23 cellular contexts compared by ENCODE assay signal in genomic region chr14:101223561-101224162, GRCh38.
DNase-seq lines count a peak whose midpoint lies in the region; ATAC-seq, FAIRE-seq and TF ChIP-seq lines count a peak whose summit lies in the region.
"Had no signal": no experiment of that assay in that cellular context is flagged by ENCODE, and none has a peak within 500 bp of the region (broad histone marks: within the 10 kb centered on the region; RNA-seq: fewer than 3 reads in every experiment).

No MANE protein-coding gene starts in this region.

- FAIRE-seq in small intestine (lab: Jason Lieb, UNC), result no peak
- FAIRE-seq: GM18507, HTR-8/SVneo had no signal

- WGBS in small intestine, 3 donors, result 81 to 87% (median 83%) methylated on average over 10 of the region's 10 CpGs

- H3K4me3 Mint-ChIP-seq in GM23338, result no peak overlapping the region
- no peak overlapping the region for H3K4me3 Mint-ChIP-seq in WTC11
- H3K4me3 Mint-ChIP-seq: activated T-cell treated with anti-CD3 and anti-CD28 coated beads, Interleukin-2, amount 50 U/mL, for 72 hours had no signal

- peak overlapping the region; percentile 29; the same call in 1 of the 2 replicates for H2AFZ ChIP-seq in GM23338

- H3K36me3 ChIP-seq in GM23338 (ENCODE audit: insufficient read depth) (no peaks in the 10 kb centered on the region), small intestine (ENCODE audit: control insufficient read depth in 2 of 2, insufficient read depth in 2 of 2, low read length in 2 of 2) (no peaks in the 10 kb centered on the region)
- H3K36me3 ChIP-seq: spleen, tibial nerve had no signal

- ATAC-seq in GM23338 (no peak), WTC11 (no peak), left lobe of liver (no peak), sciatic nerve (no peak)
- ATAC-seq: activated T-cell treated with anti-CD3 and anti-CD28 coated beads, Interleukin-2, amount 50 U/mL, for 72 hours; body of pancreas; HCT116 had no signal

- H3K4me1 ChIP-seq in GM23338 (ENCODE audit: insufficient read depth) (peaks cover 14% of the 10 kb centered on the region), small intestine (ENCODE audit: control insufficient read depth in 2 of 2, insufficient read depth in 1 of 2, low read depth in 1 of 2, low read length in 1 of 2) (no peaks in the 10 kb centered on the region)
- H3K4me1 ChIP-seq: body of pancreas, Caco-2, spleen, tibial nerve had no signal

- TF ChIP-seq CTCF in GM23338 (conservative IDR thresholded peaks at IDR 0.05; ENCODE audit: low read depth in 2 of 2) (no peak), WTC11 (IDR thresholded peaks at IDR 0.05) (no peak)

- H3K4me1 Mint-ChIP-seq in GM23338 (peaks cover 23% of the 10 kb centered on the region), WTC11 (peaks cover 25% of the 10 kb centered on the region)

- intact Hi-C loops in sciatic nerve (cut with DNase I), result no loop called here

- CTCF ChIA-PET in WTC11 (lab: Charles Lee), result interaction anchor here (1.6 to 1.7 kb wide), 3 partner anchors 12 to 317 kb away, joined by 4 to 7 read pairs (median 5); no protein-coding TSS in a partner anchor

- H3K27me3 Mint-ChIP-seq in GM23338 (ENCODE audit: insufficient read depth, low read depth, poor library complexity) (peaks cover 13% of the 10 kb centered on the region), WTC11 (ENCODE audit: low read depth) (peaks cover 38% of the 10 kb centered on the region)

- H3K79me2 ChIP-seq in GM23338 (replicated peaks; ENCODE audit: insufficient read depth), result no peaks in the 10 kb centered on the region

- H3K27me3 ChIP-seq in GM23338 (ENCODE audit: insufficient read depth) (no peaks in the 10 kb centered on the region), small intestine (ENCODE audit: control insufficient read depth in 2 of 2, insufficient read depth in 2 of 2, low read length in 2 of 2) (no peaks in the 10 kb centered on the region)
- H3K27me3 ChIP-seq: body of pancreas, tibial nerve had no signal

- H3K27ac ChIP-seq in GM23338 (ENCODE audit: low read depth) (no peak overlapping the region), small intestine (ENCODE audit: low read depth in 1 of 2, low read length in 1 of 2) (no peak overlapping the region)
- H3K27ac ChIP-seq: body of pancreas, KMS-11, spleen, tibial nerve had no signal

- H3K9me2 ChIP-seq in GM23338 (ENCODE audit: insufficient read depth), result no peaks in the 10 kb centered on the region
- H3K9me2 ChIP-seq: SK-N-SH had no signal

- H3K27ac Mint-ChIP-seq in GM23338, result no peak overlapping the region
- no peak overlapping the region for H3K27ac Mint-ChIP-seq in WTC11
- H3K27ac Mint-ChIP-seq: activated T-cell treated with anti-CD3 and anti-CD28 coated beads, Interleukin-2, amount 50 U/mL, for 72 hours had no signal

- DNase-seq in GM23338 (ENCODE audit: low spot score) (no peak), WTC11 (ENCODE audit: low spot score) (no peak), left lobe of liver (ENCODE audit: low spot score) (peak; percentile 37), sciatic nerve (ENCODE audit: low spot score) (peak; percentile 33), NCI-H82 (lab: John Stamatoyannopoulos, UW) (no peak), small intestine (no peak)
- DNase-seq in stimulated activated naive CD4-positive, alpha-beta T cell treated with Interleukin-2 at 50 U/mL for 16 hours (lab: John Stamatoyannopoulos, UW), result no peak
- DNase-seq: activated CD4-positive, alpha-beta T cell treated with anti-CD3 and anti-CD28 coated beads for 4 hours; activated naive CD4-positive, alpha-beta T cell; activated T-cell treated with anti-CD3 and anti-CD28 coated beads, Interleukin-2, amount 50 U/mL, for 72 hours; kidney glomerular epithelial cell; occipital lobe; OCI-M1; SK-N-SH; spleen; T-helper 2 cell had no signal

- POLR2A ChIA-PET in WTC11 (lab: Charles Lee), result no interaction called here

- H3F3A ChIP-seq in GM23338 (replicated peaks; ENCODE audit: low read depth), result no peaks in the 10 kb centered on the region; the same call in 1 of the 2 replicates

- no peaks in the 10 kb centered on the region for H3K9me3 ChIP-seq in small intestine (ENCODE audit: control insufficient read depth, low read depth)
- H3K9me3 ChIP-seq: body of pancreas, Caco-2, SK-N-SH had no signal

- H3K4me3 ChIP-seq in GM23338 (no peak overlapping the region), small intestine (ENCODE audit: low read depth in 1 of 2, low read length in 2 of 2) (no peak overlapping the region)
- H3K4me3 ChIP-seq: body of pancreas, spleen, tibial nerve had no signal

- no peaks in the 10 kb centered on the region; the same call in 2 of the 3 replicates for H3K36me3 Mint-ChIP-seq in GM23338 (ENCODE audit: low read depth)
- no peaks in the 10 kb centered on the region for H3K36me3 Mint-ChIP-seq in WTC11

- H3K4me2 ChIP-seq in GM23338, result peak overlapping the region; percentile 44; the same call in 1 of the 2 replicates
- H3K4me2 ChIP-seq: KMS-11, SK-N-SH had no signal

- H3K9me3 Mint-ChIP-seq in GM23338 (peaks cover 3% of the 10 kb centered on the region; the same call in 1 of the 3 replicates), WTC11 (no peaks in the 10 kb centered on the region)

- no peaks in the 10 kb centered on the region for H4K20me1 ChIP-seq in GM23338 (replicated peaks; ENCODE audit: insufficient read depth)

TF ChIP-seq in GM23338, 12 proteins besides CTCF, POLR2A, EP300 and RAD21 (continues in another document):
- TF ChIP-seq CREB1 (CRISPR knock-in tag; IDR thresholded peaks at IDR 0.05; ENCODE audit: low read depth), result no peak
- TF ChIP-seq POLR2AphosphoS5 (IDR thresholded peaks at IDR 0.05; ENCODE audit: low read depth), result no peak
- TF ChIP-seq, protein P1, sequence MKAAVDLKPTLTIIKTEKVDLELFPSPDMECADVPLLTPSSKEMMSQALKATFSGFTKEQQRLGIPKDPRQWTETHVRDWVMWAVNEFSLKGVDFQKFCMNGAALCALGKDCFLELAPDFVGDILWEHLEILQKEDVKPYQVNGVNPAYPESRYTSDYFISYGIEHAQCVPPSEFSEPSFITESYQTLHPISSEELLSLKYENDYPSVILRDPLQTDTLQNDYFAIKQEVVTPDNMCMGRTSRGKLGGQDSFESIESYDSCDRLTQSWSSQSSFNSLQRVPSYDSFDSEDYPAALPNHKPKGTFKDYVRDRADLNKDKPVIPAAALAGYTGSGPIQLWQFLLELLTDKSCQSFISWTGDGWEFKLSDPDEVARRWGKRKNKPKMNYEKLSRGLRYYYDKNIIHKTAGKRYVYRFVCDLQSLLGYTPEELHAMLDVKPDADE (IDR thresholded peaks at IDR 0.05), result no peak
- TF ChIP-seq EZH2 (IDR thresholded peaks at IDR 0.05; ENCODE audit: low read depth, unreplicated experiment), result no peak

TF ChIP-seq in WTC11, 78 proteins besides CTCF, POLR2A, EP300 and RAD21:
- TF ChIP-seq GTF2I (CRISPR knock-in tag; conservative IDR thresholded peaks at IDR 0.05), result peak; percentile 19; the same call in 1 of the 2 replicates
- TF ChIP-seq, protein P2, sequence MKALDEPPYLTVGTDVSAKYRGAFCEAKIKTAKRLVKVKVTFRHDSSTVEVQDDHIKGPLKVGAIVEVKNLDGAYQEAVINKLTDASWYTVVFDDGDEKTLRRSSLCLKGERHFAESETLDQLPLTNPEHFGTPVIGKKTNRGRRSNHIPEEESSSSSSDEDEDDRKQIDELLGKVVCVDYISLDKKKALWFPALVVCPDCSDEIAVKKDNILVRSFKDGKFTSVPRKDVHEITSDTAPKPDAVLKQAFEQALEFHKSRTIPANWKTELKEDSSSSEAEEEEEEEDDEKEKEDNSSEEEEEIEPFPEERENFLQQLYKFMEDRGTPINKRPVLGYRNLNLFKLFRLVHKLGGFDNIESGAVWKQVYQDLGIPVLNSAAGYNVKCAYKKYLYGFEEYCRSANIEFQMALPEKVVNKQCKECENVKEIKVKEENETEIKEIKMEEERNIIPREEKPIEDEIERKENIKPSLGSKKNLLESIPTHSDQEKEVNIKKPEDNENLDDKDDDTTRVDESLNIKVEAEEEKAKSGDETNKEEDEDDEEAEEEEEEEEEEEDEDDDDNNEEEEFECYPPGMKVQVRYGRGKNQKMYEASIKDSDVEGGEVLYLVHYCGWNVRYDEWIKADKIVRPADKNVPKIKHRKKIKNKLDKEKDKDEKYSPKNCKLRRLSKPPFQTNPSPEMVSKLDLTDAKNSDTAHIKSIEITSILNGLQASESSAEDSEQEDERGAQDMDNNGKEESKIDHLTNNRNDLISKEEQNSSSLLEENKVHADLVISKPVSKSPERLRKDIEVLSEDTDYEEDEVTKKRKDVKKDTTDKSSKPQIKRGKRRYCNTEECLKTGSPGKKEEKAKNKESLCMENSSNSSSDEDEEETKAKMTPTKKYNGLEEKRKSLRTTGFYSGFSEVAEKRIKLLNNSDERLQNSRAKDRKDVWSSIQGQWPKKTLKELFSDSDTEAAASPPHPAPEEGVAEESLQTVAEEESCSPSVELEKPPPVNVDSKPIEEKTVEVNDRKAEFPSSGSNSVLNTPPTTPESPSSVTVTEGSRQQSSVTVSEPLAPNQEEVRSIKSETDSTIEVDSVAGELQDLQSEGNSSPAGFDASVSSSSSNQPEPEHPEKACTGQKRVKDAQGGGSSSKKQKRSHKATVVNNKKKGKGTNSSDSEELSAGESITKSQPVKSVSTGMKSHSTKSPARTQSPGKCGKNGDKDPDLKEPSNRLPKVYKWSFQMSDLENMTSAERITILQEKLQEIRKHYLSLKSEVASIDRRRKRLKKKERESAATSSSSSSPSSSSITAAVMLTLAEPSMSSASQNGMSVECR (CRISPR knock-in tag; IDR thresholded peaks at IDR 0.05; ENCODE audit: borderline replicate concordance), result no peak
- TF ChIP-seq, protein P3, sequence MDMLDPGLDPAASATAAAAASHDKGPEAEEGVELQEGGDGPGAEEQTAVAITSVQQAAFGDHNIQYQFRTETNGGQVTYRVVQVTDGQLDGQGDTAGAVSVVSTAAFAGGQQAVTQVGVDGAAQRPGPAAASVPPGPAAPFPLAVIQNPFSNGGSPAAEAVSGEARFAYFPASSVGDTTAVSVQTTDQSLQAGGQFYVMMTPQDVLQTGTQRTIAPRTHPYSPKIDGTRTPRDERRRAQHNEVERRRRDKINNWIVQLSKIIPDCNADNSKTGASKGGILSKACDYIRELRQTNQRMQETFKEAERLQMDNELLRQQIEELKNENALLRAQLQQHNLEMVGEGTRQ (CRISPR knock-in tag; IDR thresholded peaks at IDR 0.05), result no peak
- no peak for TF ChIP-seq E2F5 (CRISPR knock-in tag; IDR thresholded peaks at IDR 0.05)
- TF ChIP-seq SOX15 (CRISPR knock-in tag; IDR thresholded peaks at IDR 0.05), result no peak
TF ChIP-seq in WTC11: peak in this region for 1.

Comparison
In these comparisons a context has a peak if more than half of its experiments do, and no peak if none do; other contexts are left out.
1. DNase-seq: peak in left lobe of liver (single experiment) and sciatic nerve (single experiment); none in GM23338 (single experiment), WTC11 (single experiment), NCI-H82 (single experiment), small intestine (single experiment) and stimulated activated naive CD4-positive, alpha-beta T cell treated with Interleukin-2 at 50 U/mL for 16 hours (single experiment).